In genomic region chr14:71399057-71399487, GRCh38 we compare ENCODE assay signal across 8 cellular contexts.
DNase-seq lines count a peak whose midpoint lies in the region; ATAC-seq lines count a peak whose summit lies in the region.

No MANE protein-coding gene starts in this region.

- no peaks in the 10 kb centered on the region for H3K27me3 ChIP-seq in BLaER1

- H3K36me3 ChIP-seq in BLaER1 = no peaks in the 10 kb centered on the region

- no peak overlapping the region for H3K27ac ChIP-seq in BLaER1

- peak overlapping the region; percentile 12; the same call in 1 of the 2 replicates for H3K4me2 ChIP-seq in BLaER1

- H3K9me3 Mint-ChIP-seq in activated naive CD4-positive, alpha-beta T cell treated with anti-CD3 and anti-CD28 coated beads, Interleukin-2, amount 50 U/mL, for 72 hours = no peaks in the 10 kb centered on the region

- peak overlapping the region; percentile 81 to 83 for H3K27ac Mint-ChIP-seq in activated naive CD4-positive, alpha-beta T cell treated with anti-CD3 and anti-CD28 coated beads, Interleukin-2, amount 50 U/mL, for 72 hours

- no peaks in the 10 kb centered on the region for H3K9me3 ChIP-seq in BLaER1

- no peak overlapping the region for H3K9ac ChIP-seq in BLaER1

- no peak overlapping the region for H3K4me3 ChIP-seq in BLaER1

- peaks cover 10% of the 10 kb centered on the region; the same call in 1 of the 2 replicates for H3K4me1 ChIP-seq in BLaER1

- DNase-seq in activated naive CD4-positive, alpha-beta T cell treated with anti-CD3 and anti-CD28 coated beads, Interleukin-2, amount 50 U/mL, for 72 hours (ENCODE audit: low spot score in 2 of 2) = peak in 1 of 2 donors; percentile 13
- DNase-seq in stimulated activated naive CD8-positive, alpha-beta T cell treated with anti-CD3 and anti-CD28 coated beads, Interleukin-15, Interleukin-2, amounts not matched to agents 100 U/mL and 50 U/mL, for 24 hours = no peak
- DNase-seq in effector CD8-positive, alpha-beta T cell (lab: John Stamatoyannopoulos, UW) = no peak
- no peak for DNase-seq in NCI-H187 treated with DMSO at 0.1 percent for 48 hours (lab: John Stamatoyannopoulos, UW)
- DNase-seq in NCI-H2081 (lab: John Stamatoyannopoulos, UW) = no peak

- no peaks in the 10 kb centered on the region for H4K20me1 ChIP-seq in BLaER1

- peak; percentile 68 for ATAC-seq in GM19372 (IDR thresholded peaks at IDR 0.05; ENCODE audit: low read depth, unreplicated experiment)
- peak; percentile 77 for ATAC-seq in HG03280 (IDR thresholded peaks at IDR 0.05; ENCODE audit: unreplicated experiment)
- ATAC-seq in activated naive CD4-positive, alpha-beta T cell treated with anti-CD3 and anti-CD28 coated beads, Interleukin-2, amount 50 U/mL, for 72 hours = peak; percentile 76 to 81
- ATAC-seq in stimulated activated naive CD8-positive, alpha-beta T cell treated with anti-CD3 and anti-CD28 coated beads, Interleukin-15, Interleukin-2, amounts not matched to agents 100 U/mL and 50 U/mL, for 24 hours = peak; percentile 74

- H3K36me3 Mint-ChIP-seq in activated naive CD4-positive, alpha-beta T cell treated with anti-CD3 and anti-CD28 coated beads, Interleukin-2, amount 50 U/mL, for 72 hours = no peaks in the 10 kb centered on the region
